In genomic region chr17:77372444-77373297, GRCh38 we compare ENCODE assay signal across 1 cellular context.
TF ChIP-seq lines count a peak whose summit lies in the region.

No MANE protein-coding gene starts in this region.

TF ChIP-seq in HepG2, 621 proteins besides CTCF, POLR2A, EP300 and RAD21 (continued from another document):
- TF ChIP-seq ZNF331 (CRISPR knock-in tag; IDR thresholded peaks at IDR 0.05) = peak; percentile 75
- peak; percentile 43; the same call in 1 of the 2 replicates for TF ChIP-seq ZIK1 (CRISPR knock-in tag; IDR thresholded peaks at IDR 0.05; ENCODE audit: borderline replicate concordance, low read depth)
- peak; percentile 46; the same call in 1 of the 2 replicates for TF ChIP-seq BHLHE40 (IDR thresholded peaks at IDR 0.05; ENCODE audit: low read length)
- peak; percentile 33; the same call in 1 of the 2 replicates for TF ChIP-seq ZBTB7A (CRISPR knock-in tag; IDR thresholded peaks at IDR 0.05)
- peak; percentile 87 for TF ChIP-seq SP4 (CRISPR knock-in tag; IDR thresholded peaks at IDR 0.05)
- peak; percentile 59; the same call in 1 of the 2 replicates for TF ChIP-seq MEF2D (CRISPR knock-in tag; IDR thresholded peaks at IDR 0.05)
- TF ChIP-seq, protein P1, sequence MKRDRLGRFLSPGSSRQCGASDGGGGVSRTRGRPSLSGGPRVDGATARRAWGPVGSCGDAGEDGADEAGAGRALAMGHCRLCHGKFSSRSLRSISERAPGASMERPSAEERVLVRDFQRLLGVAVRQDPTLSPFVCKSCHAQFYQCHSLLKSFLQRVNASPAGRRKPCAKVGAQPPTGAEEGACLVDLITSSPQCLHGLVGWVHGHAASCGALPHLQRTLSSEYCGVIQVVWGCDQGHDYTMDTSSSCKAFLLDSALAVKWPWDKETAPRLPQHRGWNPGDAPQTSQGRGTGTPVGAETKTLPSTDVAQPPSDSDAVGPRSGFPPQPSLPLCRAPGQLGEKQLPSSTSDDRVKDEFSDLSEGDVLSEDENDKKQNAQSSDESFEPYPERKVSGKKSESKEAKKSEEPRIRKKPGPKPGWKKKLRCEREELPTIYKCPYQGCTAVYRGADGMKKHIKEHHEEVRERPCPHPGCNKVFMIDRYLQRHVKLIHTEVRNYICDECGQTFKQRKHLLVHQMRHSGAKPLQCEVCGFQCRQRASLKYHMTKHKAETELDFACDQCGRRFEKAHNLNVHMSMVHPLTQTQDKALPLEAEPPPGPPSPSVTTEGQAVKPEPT (CRISPR knock-in tag; IDR thresholded peaks at IDR 0.05; ENCODE audit: low read depth) = no peak; the same call in 1 of the 2 replicates
- peak; percentile 67; the same call in 1 of the 2 replicates for TF ChIP-seq FOXJ3 (CRISPR knock-in tag; IDR thresholded peaks at IDR 0.05; ENCODE audit: borderline replicate concordance)
- peak; percentile 49; the same call in 1 of the 2 replicates for TF ChIP-seq RCOR2 (CRISPR knock-in tag; IDR thresholded peaks at IDR 0.05)
- TF ChIP-seq ARHGAP35 (CRISPR knock-in tag; IDR thresholded peaks at IDR 0.05; ENCODE audit: borderline replicate concordance) = peak; percentile 93; the same call in 1 of the 2 replicates
- TF ChIP-seq MAX (IDR thresholded peaks at IDR 0.05) = peak; percentile 93
- no peak for TF ChIP-seq MTF1 (CRISPR knock-in tag; IDR thresholded peaks at IDR 0.05)
- TF ChIP-seq ZFP90 (CRISPR knock-in tag; IDR thresholded peaks at IDR 0.05; ENCODE audit: borderline replicate concordance) = peak; percentile 72
- peak; percentile 85 for TF ChIP-seq ISL2 (CRISPR knock-in tag; IDR thresholded peaks at IDR 0.05)
- no peak for TF ChIP-seq NFIB (CRISPR knock-in tag; IDR thresholded peaks at IDR 0.05; ENCODE audit: borderline replicate concordance)
- peak; percentile 73; the same call in 1 of the 2 replicates for TF ChIP-seq KLF6 (CRISPR knock-in tag; IDR thresholded peaks at IDR 0.05)
- TF ChIP-seq HOXA5 (CRISPR knock-in tag; IDR thresholded peaks at IDR 0.05) = peak; percentile 66
- 0 out of 2 replicates have a peak, but pooled peaks have one; percentile 89 for TF ChIP-seq MED13 (CRISPR knock-in tag; IDR thresholded peaks at IDR 0.05)
- peak; percentile 96 for TF ChIP-seq ZNF788 (CRISPR knock-in tag; IDR thresholded peaks at IDR 0.05; ENCODE audit: borderline replicate concordance)
- peak; percentile 66 for TF ChIP-seq KAT8 (CRISPR knock-in tag; IDR thresholded peaks at IDR 0.05)
- TF ChIP-seq IKZF5 (CRISPR knock-in tag; IDR thresholded peaks at IDR 0.05) = peak; percentile 77; the same call in 1 of the 2 replicates
- TF ChIP-seq ZNF546 (CRISPR knock-in tag; conservative IDR thresholded peaks at IDR 0.05) = peak; percentile 83; the same call in 1 of the 2 replicates
- peak; percentile 68; the same call in 1 of the 2 replicates for TF ChIP-seq SAFB2 (CRISPR knock-in tag; IDR thresholded peaks at IDR 0.05; ENCODE audit: borderline replicate concordance, low read depth)
- TF ChIP-seq GLMP (CRISPR knock-in tag; IDR thresholded peaks at IDR 0.05; ENCODE audit: borderline replicate concordance) = no peak
- TF ChIP-seq, protein P2, sequence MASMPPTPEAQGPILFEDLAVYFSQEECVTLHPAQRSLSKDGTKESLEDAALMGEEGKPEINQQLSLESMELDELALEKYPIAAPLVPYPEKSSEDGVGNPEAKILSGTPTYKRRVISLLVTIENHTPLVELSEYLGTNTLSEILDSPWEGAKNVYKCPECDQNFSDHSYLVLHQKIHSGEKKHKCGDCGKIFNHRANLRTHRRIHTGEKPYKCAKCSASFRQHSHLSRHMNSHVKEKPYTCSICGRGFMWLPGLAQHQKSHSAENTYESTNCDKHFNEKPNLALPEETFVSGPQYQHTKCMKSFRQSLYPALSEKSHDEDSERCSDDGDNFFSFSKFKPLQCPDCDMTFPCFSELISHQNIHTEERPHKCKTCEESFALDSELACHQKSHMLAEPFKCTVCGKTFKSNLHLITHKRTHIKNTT (CRISPR knock-in tag; IDR thresholded peaks at IDR 0.05) = 0 out of 2 replicates have a peak, but pooled peaks have one; percentile 14
- no peak for TF ChIP-seq TIGD3 (CRISPR knock-in tag; IDR thresholded peaks at IDR 0.05; ENCODE audit: borderline replicate concordance)
- TF ChIP-seq ZBTB38 (CRISPR knock-in tag; IDR thresholded peaks at IDR 0.05) = peak; percentile 87
- peak; percentile 44; the same call in 1 of the 2 replicates for TF ChIP-seq CCDC6 (CRISPR knock-in tag; IDR thresholded peaks at IDR 0.05)
- peak; percentile 93; the same call in 1 of the 2 replicates for TF ChIP-seq ZSCAN31 (CRISPR knock-in tag; IDR thresholded peaks at IDR 0.05; ENCODE audit: low read depth)
- peak; percentile 63; the same call in 1 of the 2 replicates for TF ChIP-seq DR1 (CRISPR knock-in tag; IDR thresholded peaks at IDR 0.05)
- 0 out of 2 replicates have a peak, but pooled peaks have one; percentile 85 for TF ChIP-seq ZNF484 (CRISPR knock-in tag; IDR thresholded peaks at IDR 0.05; ENCODE audit: borderline replicate concordance, low read depth)
- TF ChIP-seq THAP8 (CRISPR knock-in tag; IDR thresholded peaks at IDR 0.05; ENCODE audit: borderline replicate concordance) = peak; percentile 40; the same call in 1 of the 2 replicates
- peak; percentile 94 for TF ChIP-seq ZNF772 (CRISPR knock-in tag; IDR thresholded peaks at IDR 0.05)
- TF ChIP-seq, protein P3, sequence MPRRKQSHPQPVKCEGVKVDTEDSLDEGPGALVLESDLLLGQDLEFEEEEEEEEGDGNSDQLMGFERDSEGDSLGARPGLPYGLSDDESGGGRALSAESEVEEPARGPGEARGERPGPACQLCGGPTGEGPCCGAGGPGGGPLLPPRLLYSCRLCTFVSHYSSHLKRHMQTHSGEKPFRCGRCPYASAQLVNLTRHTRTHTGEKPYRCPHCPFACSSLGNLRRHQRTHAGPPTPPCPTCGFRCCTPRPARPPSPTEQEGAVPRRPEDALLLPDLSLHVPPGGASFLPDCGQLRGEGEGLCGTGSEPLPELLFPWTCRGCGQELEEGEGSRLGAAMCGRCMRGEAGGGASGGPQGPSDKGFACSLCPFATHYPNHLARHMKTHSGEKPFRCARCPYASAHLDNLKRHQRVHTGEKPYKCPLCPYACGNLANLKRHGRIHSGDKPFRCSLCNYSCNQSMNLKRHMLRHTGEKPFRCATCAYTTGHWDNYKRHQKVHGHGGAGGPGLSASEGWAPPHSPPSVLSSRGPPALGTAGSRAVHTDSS (CRISPR knock-in tag; conservative IDR thresholded peaks at IDR 0.05) = no peak
- TF ChIP-seq, protein P4, sequence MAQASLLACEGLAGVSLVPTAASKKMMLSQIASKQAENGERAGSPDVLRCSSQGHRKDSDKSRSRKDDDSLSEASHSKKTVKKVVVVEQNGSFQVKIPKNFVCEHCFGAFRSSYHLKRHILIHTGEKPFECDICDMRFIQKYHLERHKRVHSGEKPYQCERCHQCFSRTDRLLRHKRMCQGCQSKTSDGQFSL (CRISPR knock-in tag; IDR thresholded peaks at IDR 0.05) = no peak; the same call in none of the 2 replicates
- TF ChIP-seq EEA1 (CRISPR knock-in tag; IDR thresholded peaks at IDR 0.05; ENCODE audit: borderline replicate concordance) = no peak; the same call in 1 of the 2 replicates
- TF ChIP-seq SP5 (CRISPR knock-in tag; IDR thresholded peaks at IDR 0.05; ENCODE audit: borderline replicate concordance, low read depth) = peak; percentile 93
- TF ChIP-seq ZNF777 (CRISPR knock-in tag; IDR thresholded peaks at IDR 0.05) = peak; percentile 43; the same call in 1 of the 2 replicates
- peak; percentile 75; the same call in 1 of the 2 replicates for TF ChIP-seq NRL (CRISPR knock-in tag; IDR thresholded peaks at IDR 0.05; ENCODE audit: borderline replicate concordance)
- peak; percentile 53; the same call in 1 of the 2 replicates for TF ChIP-seq HBP1 (CRISPR knock-in tag; IDR thresholded peaks at IDR 0.05; ENCODE audit: low read depth)
- peak; percentile 92 for TF ChIP-seq SP2 (CRISPR knock-in tag; IDR thresholded peaks at IDR 0.05)
- peak; percentile 75; the same call in 1 of the 2 replicates for TF ChIP-seq ZNF879 (CRISPR knock-in tag; IDR thresholded peaks at IDR 0.05)
- peak; percentile 24; the same call in 1 of the 2 replicates for TF ChIP-seq ZSCAN21 (CRISPR knock-in tag; IDR thresholded peaks at IDR 0.05; ENCODE audit: borderline replicate concordance)
- peak; percentile 100 for TF ChIP-seq ZBTB42 (CRISPR knock-in tag; IDR thresholded peaks at IDR 0.05)
- TF ChIP-seq PHF5A (CRISPR knock-in tag; IDR thresholded peaks at IDR 0.05; ENCODE audit: low read depth, unreplicated experiment) = peak; percentile 22
- peak; percentile 97 for TF ChIP-seq MYC (CRISPR knock-in tag; IDR thresholded peaks at IDR 0.05; ENCODE audit: borderline replicate concordance)
- TF ChIP-seq CHD4 (IDR thresholded peaks at IDR 0.05; ENCODE audit: borderline replicate concordance, low read length) = 0 out of 2 replicates have a peak, but pooled peaks have one; percentile 24
- peak; percentile 67; the same call in 1 of the 2 replicates for TF ChIP-seq ZNF329 (CRISPR knock-in tag; IDR thresholded peaks at IDR 0.05; ENCODE audit: low read depth)
- TF ChIP-seq SPEN (CRISPR knock-in tag; IDR thresholded peaks at IDR 0.05; ENCODE audit: low read depth) = peak; percentile 72
- TF ChIP-seq ETV5 (CRISPR knock-in tag; IDR thresholded peaks at IDR 0.05; ENCODE audit: borderline replicate concordance) = peak; percentile 83
- TF ChIP-seq ZNF253 (CRISPR knock-in tag; IDR thresholded peaks at IDR 0.05; ENCODE audit: borderline replicate concordance) = no peak; the same call in 1 of the 2 replicates
- no peak for TF ChIP-seq ZNF496 (CRISPR knock-in tag; IDR thresholded peaks at IDR 0.05; ENCODE audit: insufficient replicate concordance)
- TF ChIP-seq DNMT1 (CRISPR knock-in tag; IDR thresholded peaks at IDR 0.05) = peak; percentile 39; the same call in 1 of the 2 replicates
- TF ChIP-seq NONO (IDR thresholded peaks at IDR 0.05) = no peak
- peak; percentile 98 for TF ChIP-seq NONO (CRISPR knock-in tag; conservative IDR thresholded peaks at IDR 0.05)
- TF ChIP-seq ZNF569 (CRISPR knock-in tag; IDR thresholded peaks at IDR 0.05; ENCODE audit: borderline replicate concordance) = peak; percentile 66; the same call in 1 of the 2 replicates
- peak; percentile 68 for TF ChIP-seq YY1 (IDR thresholded peaks at IDR 0.05; ENCODE audit: insufficient read depth, insufficient replicate concordance, low read depth, low read length)
